ENCODE assay signal across 1 cellular context in genomic region chr16:84503751-84504395, GRCh38.
TF ChIP-seq lines count a peak whose summit lies in the region.

No MANE protein-coding gene starts in this region.

TF ChIP-seq in GM12878, 131 proteins besides CTCF, POLR2A, EP300 and RAD21 (continued from another document):
- TF ChIP-seq BCL3 (IDR thresholded peaks at IDR 0.05; ENCODE audit: borderline replicate concordance, insufficient read depth, low read depth, low read length, poor library complexity, severe bottlenecking): no peak
- no peak for TF ChIP-seq IRF4 (IDR thresholded peaks at IDR 0.05; ENCODE audit: low read depth, low read length)
